In the genomic region with DNA sequence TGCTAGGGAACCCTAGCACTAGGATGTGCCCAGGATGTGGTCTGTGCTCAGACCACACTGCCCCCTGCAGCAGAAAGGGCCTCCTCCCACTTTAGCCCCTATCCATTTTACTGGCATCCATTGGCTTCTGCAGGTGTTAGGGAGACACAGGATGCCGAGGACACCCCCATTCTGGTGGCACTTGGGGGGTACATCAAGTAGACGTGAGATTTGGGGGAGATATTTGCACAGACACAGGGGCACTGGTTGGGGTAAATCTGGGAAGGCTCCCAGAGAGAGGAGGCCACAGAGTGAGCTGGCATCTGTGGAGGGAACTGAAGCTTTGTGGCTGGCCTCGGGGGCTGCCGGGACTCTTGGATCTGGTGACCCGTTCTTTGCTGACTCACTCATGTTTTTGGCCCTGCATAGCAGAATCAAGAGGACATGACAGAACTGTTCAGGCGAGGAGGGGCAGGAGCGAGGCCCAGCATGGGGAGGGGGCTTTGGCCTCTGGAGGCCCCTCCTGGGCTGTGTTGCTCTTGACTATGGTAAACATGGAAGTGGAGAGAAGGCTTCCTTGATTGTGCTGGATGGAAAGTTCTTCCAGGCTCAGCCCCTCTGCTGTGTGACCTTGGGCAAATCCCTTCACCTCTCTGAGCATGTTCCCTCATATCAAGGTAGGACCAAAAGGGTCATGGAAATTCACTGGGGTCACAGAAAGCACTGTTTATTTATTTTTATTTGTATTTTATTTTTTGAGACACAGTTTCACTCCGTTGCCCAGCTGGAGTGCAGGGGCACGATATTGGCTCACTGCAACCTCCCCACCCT, we compare ENCODE assay signal across 9 cellular contexts. TPM values are rescaled to one million over a fixed set of nuclear protein-coding genes. Genes with fewer than 3 reads are reported as not detected.
A peak's percentile ranks its signal among the peaks of the same experiment; 100 is the strongest.
DNase-seq lines count a peak whose midpoint lies in the region; ATAC-seq, FAIRE-seq and TF ChIP-seq lines count a peak whose summit lies in the region.
"Had no signal": no experiment of that assay in that cellular context is flagged by ENCODE, and none has a peak within 500 bp of the region (broad histone marks: within the 10 kb centered on the region; RNA-seq: fewer than 3 reads in every experiment).

No MANE protein-coding gene starts in this region.

- H3K9me3 ChIP-seq in pancreas = no peaks in the 10 kb centered on the region

- WGBS in pancreas, 2 donors = 63 to 69% methylated on average over 9 of the region's 9 CpGs

- in situ Hi-C loops in KBM-7 (cut with MboI; ENCODE audit: low pct_unique_long_range_greater_than_20kb, low sequenced_read_pairs) = no loop called here

- H3K9me3 Mint-ChIP-seq in GM23338 = no peaks in the 10 kb centered on the region
- no peaks in the 10 kb centered on the region for H3K9me3 Mint-ChIP-seq in activated naive CD8-positive, alpha-beta T cell treated with anti-CD3 and anti-CD28 coated beads, Interleukin-2, amount 10 ng/mL, durations not matched to agents 7 days and 5 days
- no peaks in the 10 kb centered on the region for H3K9me3 Mint-ChIP-seq in memory B cell

- H3K27ac ChIP-seq in GM23338 (ENCODE audit: low read depth) = no peak overlapping the region
- H3K27ac ChIP-seq in pancreas = no peak overlapping the region

- H3K27me3 Mint-ChIP-seq in GM23338 (ENCODE audit: insufficient read depth, low read depth, poor library complexity) (peaks cover 13% of the 10 kb centered on the region), memory B cell (no peaks in the 10 kb centered on the region)
- no peaks in the 10 kb centered on the region for H3K27me3 Mint-ChIP-seq in activated naive CD8-positive, alpha-beta T cell treated with anti-CD3 and anti-CD28 coated beads, Interleukin-2, amount 10 ng/mL, durations not matched to agents 7 days and 5 days

- intact Hi-C loops in pancreas (cut with DNase I) = no loop called here

- H3K9me2 ChIP-seq in GM23338 (ENCODE audit: insufficient read depth) = no peaks in the 10 kb centered on the region

- TF ChIP-seq CTCF in GM23338 (conservative IDR thresholded peaks at IDR 0.05; ENCODE audit: low read depth in 2 of 2) = peak; percentile 30 to 58; a peak in 3 of 4 replicates
- no peak for TF ChIP-seq CTCF in pancreas (IDR thresholded peaks at IDR 0.05)

- peak; percentile 8 for DNase-seq in A172 (ENCODE audit: low spot score)
- DNase-seq in GM23338 (ENCODE audit: low spot score) = peak; percentile 20
- DNase-seq in activated naive CD8-positive, alpha-beta T cell treated with anti-CD3 and anti-CD28 coated beads, Interleukin-2, amount 10 ng/mL, durations not matched to agents 7 days and 5 days = no peak
- DNase-seq in memory B cell (ENCODE audit: low spot score in 2 of 2) = no peak
- no peak for DNase-seq in KBM-7
- no peak for DNase-seq in pancreas
- no peak for DNase-seq in COR-L47 (lab: John Stamatoyannopoulos, UW)
- DNase-seq: stimulated activated CD4-positive, alpha-beta T cell treated with anti-CD3 and anti-CD28 coated beads, Interleukin-4, amount 100 ng/mL, for 24 hours had no signal

- no peaks in the 10 kb centered on the region for H3K36me3 ChIP-seq in GM23338 (ENCODE audit: insufficient read depth)
- H3K36me3 ChIP-seq in pancreas = no peaks in the 10 kb centered on the region

- no peak overlapping the region for H2AFZ ChIP-seq in GM23338

- POLR2A ChIA-PET in activated naive CD8-positive, alpha-beta T cell treated with anti-CD3 and anti-CD28 coated beads, Interleukin-2, amount 10 ng/mL, durations not matched to agents 7 days and 5 days (lab: Charles Lee) = no interaction called here

- H3K4me1 ChIP-seq in GM23338 (ENCODE audit: insufficient read depth) (peaks cover 9% of the 10 kb centered on the region), pancreas (peaks cover 3 to 23% (median 13%) of the 10 kb centered on the region in 3 donors)

- peak overlapping the region; percentile 93 for H3K4me2 ChIP-seq in GM23338

- H3K27ac Mint-ChIP-seq in GM23338 (no peak overlapping the region), memory B cell (peak overlapping the region; percentile 86)
- H3K27ac Mint-ChIP-seq in activated naive CD8-positive, alpha-beta T cell treated with anti-CD3 and anti-CD28 coated beads, Interleukin-2, amount 10 ng/mL, durations not matched to agents 7 days and 5 days = no peak overlapping the region

- no peaks in the 10 kb centered on the region; the same call in 1 of the 2 replicates for H4K20me1 ChIP-seq in GM23338 (replicated peaks; ENCODE audit: insufficient read depth)

- peaks cover 4% of the 10 kb centered on the region for H3K79me2 ChIP-seq in GM23338 (replicated peaks; ENCODE audit: insufficient read depth)

- H3K4me3 Mint-ChIP-seq in GM23338 = peak overlapping the region; percentile 82; the same call in 2 of the 3 replicates
- peak overlapping the region; percentile 80 for H3K4me3 Mint-ChIP-seq in activated naive CD8-positive, alpha-beta T cell treated with anti-CD3 and anti-CD28 coated beads, Interleukin-2, amount 10 ng/mL, durations not matched to agents 7 days and 5 days
- no peak overlapping the region for H3K4me3 Mint-ChIP-seq in memory B cell

- H3K27me3 ChIP-seq in GM23338 (ENCODE audit: insufficient read depth) = no peaks in the 10 kb centered on the region
- no peaks in the 10 kb centered on the region for H3K27me3 ChIP-seq in pancreas

- H3F3A ChIP-seq in GM23338 (replicated peaks; ENCODE audit: low read depth) = no peaks in the 10 kb centered on the region

- ATAC-seq in GM23338 (peak; percentile 10), memory B cell (ENCODE audit: low read depth) (no peak), GM21576 (IDR thresholded peaks at IDR 0.05; ENCODE audit: unreplicated experiment) (no peak), pancreas (no peak)
- no peak for ATAC-seq in activated naive CD8-positive, alpha-beta T cell treated with anti-CD3 and anti-CD28 coated beads, Interleukin-2, amount 10 ng/mL, durations not matched to agents 7 days and 5 days (ENCODE audit: low read depth)

- FAIRE-seq in pancreas (lab: Jason Lieb, UNC) = no peak

- H3K4me1 Mint-ChIP-seq in GM23338 = peaks cover 17% of the 10 kb centered on the region
- peaks cover 10% of the 10 kb centered on the region for H3K4me1 Mint-ChIP-seq in activated naive CD8-positive, alpha-beta T cell treated with anti-CD3 and anti-CD28 coated beads, Interleukin-2, amount 10 ng/mL, durations not matched to agents 7 days and 5 days
- H3K4me1 Mint-ChIP-seq in memory B cell = peaks cover 15% of the 10 kb centered on the region

- no peak overlapping the region for H3K4me3 ChIP-seq in GM23338
- H3K4me3 ChIP-seq in pancreas = peak overlapping the region in 1 of 4 donors; percentile 55

- H3K36me3 Mint-ChIP-seq in GM23338 (ENCODE audit: low read depth) (peaks cover 6% of the 10 kb centered on the region; the same call in 2 of the 3 replicates), memory B cell (peaks cover 8% of the 10 kb centered on the region)
- H3K36me3 Mint-ChIP-seq in activated naive CD8-positive, alpha-beta T cell treated with anti-CD3 and anti-CD28 coated beads, Interleukin-2, amount 10 ng/mL, durations not matched to agents 7 days and 5 days = peaks cover 1% of the 10 kb centered on the region

TF ChIP-seq in GM23338, 12 proteins besides CTCF, POLR2A, EP300 and RAD21 (continues in another document):
- TF ChIP-seq ZNF114 (CRISPR knock-in tag; IDR thresholded peaks at IDR 0.05) = no peak
- no peak for TF ChIP-seq ZNF331 (CRISPR knock-in tag; IDR thresholded peaks at IDR 0.05; ENCODE audit: low read depth)
- no peak for TF ChIP-seq JUNB (IDR thresholded peaks at IDR 0.05; ENCODE audit: unreplicated experiment)
- TF ChIP-seq POLR2AphosphoS5 (IDR thresholded peaks at IDR 0.05; ENCODE audit: low read depth) = no peak
- TF ChIP-seq EZH2phosphoT487 (IDR thresholded peaks at IDR 0.05; ENCODE audit: unreplicated experiment) = no peak
- TF ChIP-seq CREB1 (CRISPR knock-in tag; IDR thresholded peaks at IDR 0.05; ENCODE audit: low read depth) = no peak

RNA-seq across cellular contexts. Expression of a gene that starts 1.8 kb away (rescaled TPM):
- total RNA-seq in A172 (2014; rRNA removed; shearing (Covaris generic)) = 10.1 and 15.5 TPM in 2 replicates
- 37.0 and 37.1 TPM in 2 replicates for total RNA-seq in GM23338 (2014; rRNA removed; shearing (Covaris generic))
- polyA plus RNA-seq in GM23338 (2016; fragmentation: Nextera tagmentation; extraction: Ambion mirVana) (10.2 and 10.4 TPM in 2 replicates), pancreas (10 to 100 TPM; 11.4 to 11.6 TPM)
- 10 to 100 TPM; 12.8 to 13.6 TPM for total RNA-seq in activated naive CD8-positive, alpha-beta T cell treated with anti-CD3 and anti-CD28 coated beads, Interleukin-2, amount 10 ng/mL, durations not matched to agents 7 days and 5 days
- 10 to 100 TPM; 13.9 to 29.3 (median 17.5) TPM for total RNA-seq in pancreas

RNA-seq across cellular contexts. Expression of a gene that starts 25.2 kb away (rescaled TPM):
- total RNA-seq in A172 (2014; rRNA removed; shearing (Covaris generic)) = 18.2 and 21.0 TPM in 2 replicates
- 8.9 and 13.4 TPM in 2 replicates for total RNA-seq in GM23338 (2014; rRNA removed; shearing (Covaris generic))
- polyA plus RNA-seq in GM23338 (2016; fragmentation: Nextera tagmentation; extraction: Ambion mirVana) = 5.3 and 6.0 TPM in 2 replicates
- 10 to 100 TPM; 42.1 to 42.4 TPM for total RNA-seq in activated naive CD8-positive, alpha-beta T cell treated with anti-CD3 and anti-CD28 coated beads, Interleukin-2, amount 10 ng/mL, durations not matched to agents 7 days and 5 days
- total RNA-seq in pancreas = 10 to 100 TPM; 13.0 to 26.8 (median 17.2) TPM
- polyA plus RNA-seq in pancreas = 10 to 100 TPM; 25.9 to 39.1 TPM

RNA-seq across cellular contexts. Expression of a gene that starts 43.5 kb away (rescaled TPM):
- not detected in 2 replicates for total RNA-seq in A172 (2014; rRNA removed; shearing (Covaris generic))
- total RNA-seq in GM23338 (2014; rRNA removed; shearing (Covaris generic)) = not detected in 2 replicates
- polyA plus RNA-seq in GM23338 (2016; fragmentation: Nextera tagmentation; extraction: Ambion mirVana) = 0.57 TPM in 1 of 2 replicates, not detected in the other
- under 1 TPM; 0.36 to 0.60 TPM for total RNA-seq in activated naive CD8-positive, alpha-beta T cell treated with anti-CD3 and anti-CD28 coated beads, Interleukin-2, amount 10 ng/mL, durations not matched to agents 7 days and 5 days
- 1 to 10 TPM in 2 of 6 donors, under 1 TPM in 2, not detected in 2; 0.14 to 3.4 (median 1.8) TPM for total RNA-seq in pancreas
- polyA plus RNA-seq in pancreas = under 1 TPM; 0.21 to 0.30 TPM

Comparison
In these comparisons a context has a peak if more than half of its experiments do, and no peak if none do; other contexts are left out.
1. DNase-seq: peak in A172 (single experiment) and GM23338 (single experiment); none in activated naive CD8-positive, alpha-beta T cell treated with anti-CD3 and anti-CD28 coated beads, Interleukin-2, amount 10 ng/mL, durations not matched to agents 7 days and 5 days (single experiment), memory B cell (0 of 2), KBM-7 (single experiment), pancreas (0 of 6) and COR-L47 (single experiment).
2. CTCF ChIP-seq: peak in GM23338 (2 of 2); none in pancreas (0 of 4).